ENCODE assay signal across 9 cellular contexts in the genomic region with DNA sequence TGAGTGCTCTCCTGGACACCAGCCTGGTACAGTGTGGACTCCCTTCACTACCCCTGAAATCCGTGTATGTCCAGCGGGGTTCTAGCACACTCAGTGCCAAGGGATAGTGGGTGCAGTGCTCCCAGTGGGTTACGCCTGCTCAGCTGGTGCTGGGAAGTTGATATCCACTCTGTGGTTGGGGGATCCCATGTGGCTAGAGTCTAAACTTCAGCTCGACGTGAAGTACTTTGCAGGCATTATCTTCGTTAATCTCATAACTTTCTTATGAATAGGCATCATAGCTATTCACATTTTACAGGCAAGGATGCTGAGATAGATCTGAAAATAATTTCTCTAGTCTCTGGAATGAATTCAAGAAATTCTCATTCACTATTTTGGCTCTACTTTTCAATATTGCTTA.
"Had no signal": no experiment of that assay in that cellular context is flagged by ENCODE, and none has a peak within 500 bp of the region (broad histone marks: within the 10 kb centered on the region; RNA-seq: fewer than 3 reads in every experiment).

No MANE protein-coding gene starts in this region.

- H3K27ac Mint-ChIP-seq: GM23338, H9, IgD-negative memory B cell had no signal

- H3K9me3 Mint-ChIP-seq: GM23338, H9 had no signal

- H3K4me2 ChIP-seq: GM23338 had no signal

- H3K4me3 ChIP-seq: GM23338 had no signal

- H3K27ac ChIP-seq: HL-60 had no signal

- H3K4me3 Mint-ChIP-seq: GM23338, H9, IgD-negative memory B cell had no signal

- H2AFZ ChIP-seq: GM23338 had no signal

- FAIRE-seq: H1, H54, HepG2 had no signal

- H3K4me1 Mint-ChIP-seq: IgD-negative memory B cell had no signal

- DNase-seq: H9, HCEC 1CT, KBM-7 had no signal
